Comparison of ENCODE assay signal across 16 cellular contexts in genomic region chr2:1663621-1664020, GRCh38.
DNase-seq lines count a peak whose midpoint lies in the region; ATAC-seq and TF ChIP-seq lines count a peak whose summit lies in the region.
"Had no signal": no experiment of that assay in that cellular context is flagged by ENCODE, and none has a peak within 500 bp of the region (broad histone marks: within the 10 kb centered on the region; RNA-seq: fewer than 3 reads in every experiment).

No MANE protein-coding gene starts in this region.

- H3K4me3 ChIP-seq in right atrium auricular region = no peak overlapping the region
- H3K4me3 ChIP-seq: HAP-1 had no signal

- no peak overlapping the region for H2BK5ac ChIP-seq in H9 (ENCODE audit: insufficient read length, low read length)

- no peaks in the 10 kb centered on the region for H4K20me1 ChIP-seq in H9 (ENCODE audit: control insufficient read depth, insufficient read depth, insufficient read length)

- H3K9me3 Mint-ChIP-seq in H9 = no peaks in the 10 kb centered on the region

- H3K79me1 ChIP-seq in H9 (ENCODE audit: insufficient read depth, low read depth, low read length, poor library complexity, severe bottlenecking) = no peaks in the 10 kb centered on the region

- H3K27ac ChIP-seq in H9 (ENCODE audit: insufficient read length, low read depth, low read length) = no peak overlapping the region
- H3K27ac ChIP-seq in RWPE1 = peak overlapping the region; percentile 11; the same call in 1 of the 2 replicates
- no peak overlapping the region for H3K27ac ChIP-seq in right atrium auricular region

- peak; percentile 21 for DNase-seq in H9
- no peak for DNase-seq in RWPE1 (ENCODE audit: low spot score)
- DNase-seq in right atrium auricular region (ENCODE audit: low spot score) = peak; percentile 47
- DNase-seq in posterior vena cava (ENCODE audit: low spot score) = peak; percentile 64
- no peak for DNase-seq in DMS114 treated with DMSO at 0.1 percent for 48 hours (lab: John Stamatoyannopoulos, UW; ENCODE audit: unreplicated experiment)
- DNase-seq in activated T-cell treated with anti-CD3 and anti-CD28 coated beads, Interleukin-2, amount 50 U/mL, for 1 hour = no peak
- DNase-seq: ACHN, Calu3, NCI-H1417 treated with DMSO at 0.1 percent for 48 hours, NCI-H2029, NCI-H2171, NCI-H446, NCI-H69 had no signal

- no peak overlapping the region for H3K4ac ChIP-seq in H9 (ENCODE audit: low read depth, low read length)

- no CpG with 5 or more reads among the region's 16 CpGs for WGBS in H9 (ENCODE audit: extremely low coverage, insufficient read length, low lambda C conversion rate)

- peaks cover 24 to 80% (median 59%) of the 10 kb centered on the region in 3 experiments; a peak in 6 of 7 replicates for H3K36me3 Mint-ChIP-seq in H9 (ENCODE audit: insufficient read depth in 1 of 3, low read depth in 3 of 3)

- no peak overlapping the region for H3K9ac ChIP-seq in H9 (ENCODE audit: extremely low read depth, insufficient read length, low read length)

- H3K27ac Mint-ChIP-seq in H9 = peak overlapping the region; percentile 8 to 74 (median 10); a peak in 2 of 7 replicates

- H2AK5ac ChIP-seq in H9 (ENCODE audit: insufficient read length, low read length) = no peak overlapping the region

- H4K5ac ChIP-seq in H9 (ENCODE audit: insufficient read length, low read depth, low read length) = no peak overlapping the region

- H3K79me2 ChIP-seq in H9 (ENCODE audit: insufficient read depth, low read length) = no peaks in the 10 kb centered on the region

- no peak overlapping the region for H3K23ac ChIP-seq in H9 (ENCODE audit: insufficient read length, low read depth, low read length)

- no peak overlapping the region for H2AFZ ChIP-seq in H9 (ENCODE audit: low read length)

- no peak overlapping the region for H3K4me2 ChIP-seq in H9 (ENCODE audit: insufficient read depth, insufficient read length, low read length)

- no peak overlapping the region for H3K4me3 Mint-ChIP-seq in H9

- H2BK12ac ChIP-seq in H9 (ENCODE audit: insufficient read length, low read depth, low read length) = no peak overlapping the region

- POLR2A ChIA-PET in RWPE1 (lab: Yijun Ruan, JAX; ENCODE audit: low non-redundant PET) = no interaction called here

- no peak overlapping the region for H4K91ac ChIP-seq in H9 (ENCODE audit: insufficient read length, low read depth, low read length)

- intact Hi-C loops in posterior vena cava (cut with DNase I) = no loop called here

- no peak overlapping the region for H3K56ac ChIP-seq in H9 (ENCODE audit: insufficient read length, low read depth, low read length)

- no peak overlapping the region for H3K14ac ChIP-seq in H9 (ENCODE audit: insufficient read depth, low read length)

- no peak overlapping the region for H3K18ac ChIP-seq in H9 (ENCODE audit: insufficient read length, low read depth, low read length)

- H3K27me3 Mint-ChIP-seq in H9 (ENCODE audit: low read depth) = peaks cover 2% of the 10 kb centered on the region

- no peak overlapping the region for H2BK120ac ChIP-seq in H9 (ENCODE audit: low read depth, low read length, poor library complexity, severe bottlenecking)

- no peaks in the 10 kb centered on the region for H3K23me2 ChIP-seq in H9 (ENCODE audit: insufficient read length, low read depth, low read length, poor library complexity, severe bottlenecking)

- H3T11ph ChIP-seq in H9 (ENCODE audit: low read length) = no peak overlapping the region

- H2BK20ac ChIP-seq in H9 (ENCODE audit: low read depth, low read length, poor library complexity, severe bottlenecking) = no peak overlapping the region

- H3K36me3 ChIP-seq in right atrium auricular region = peaks cover 38% of the 10 kb centered on the region
- H3K36me3 ChIP-seq: HAP-1 had no signal

- H3K4me1 ChIP-seq in H9 (ENCODE audit: insufficient read depth, low read length) = no peaks in the 10 kb centered on the region
- no peaks in the 10 kb centered on the region for H3K4me1 ChIP-seq in right atrium auricular region
- H3K4me1 ChIP-seq: HAP-1 had no signal

- no peak overlapping the region for H2BK15ac ChIP-seq in H9 (ENCODE audit: low read depth, low read length)

- TF ChIP-seq CTCF in H9 (conservative IDR thresholded peaks at IDR 0.05) = no peak
- TF ChIP-seq CTCF in RWPE1 (conservative IDR thresholded peaks at IDR 0.05; ENCODE audit: low read depth) = no peak
- TF ChIP-seq CTCF in right atrium auricular region (IDR thresholded peaks at IDR 0.05) = no peak

- CTCF ChIA-PET in RWPE1 (lab: Yijun Ruan, JAX) = interaction anchor here (0.6 kb wide), 1 partner anchor 79 kb away, joined by 3 read pairs; no protein-coding TSS in a partner anchor

- no peak overlapping the region for H4K8ac ChIP-seq in H9 (replicated peaks; ENCODE audit: insufficient read length, low read depth, low read length)

- H3K4me1 Mint-ChIP-seq in H9 = peaks cover 4 to 5% of the 10 kb centered on the region in 2 experiments; a peak in 3 of 4 replicates

- no peaks in the 10 kb centered on the region for H3K9me3 ChIP-seq in H9 (ENCODE audit: control insufficient read depth, low read depth, low read length)
- H3K9me3 ChIP-seq in right atrium auricular region = no peaks in the 10 kb centered on the region
- H3K9me3 ChIP-seq: HAP-1 had no signal

- H3K27me3 ChIP-seq in H9 (ENCODE audit: insufficient read depth, low read length) (no peaks in the 10 kb centered on the region), right atrium auricular region (no peaks in the 10 kb centered on the region)

- ATAC-seq in GM21381 (IDR thresholded peaks at IDR 0.05; ENCODE audit: unreplicated experiment) (no peak), HG02973 (IDR thresholded peaks at IDR 0.05; ENCODE audit: unreplicated experiment) (no peak)

Comparison
In these comparisons a context has a peak if more than half of its experiments do, and no peak if none do; other contexts are left out.
1. DNase-seq: peak in H9 (single experiment), right atrium auricular region (single experiment) and posterior vena cava (single experiment); none in RWPE1 (single experiment), DMS114 treated with DMSO at 0.1 percent for 48 hours (single experiment) and activated T-cell treated with anti-CD3 and anti-CD28 coated beads, Interleukin-2, amount 50 U/mL, for 1 hour (single experiment).